In genomic region chr13:26050568-26051230, GRCh38 we compare ENCODE assay signal across 1 cellular context.
A peak's percentile ranks its signal among the peaks of the same experiment; 100 is the strongest.
TF ChIP-seq lines count a peak whose summit lies in the region.

No MANE protein-coding gene starts in this region.

TF ChIP-seq in WTC11, 78 proteins besides CTCF, POLR2A, EP300 and RAD21 (continued from another document):
- TF ChIP-seq MAX (CRISPR knock-in tag; IDR thresholded peaks at IDR 0.05) (peak; percentile 93), ZNF532 (CRISPR knock-in tag; IDR thresholded peaks at IDR 0.05; ENCODE audit: borderline replicate concordance) (no peak), ERG (CRISPR knock-in tag; IDR thresholded peaks at IDR 0.05) (no peak), ATF1 (CRISPR knock-in tag; IDR thresholded peaks at IDR 0.05) (peak; percentile 89), RORB (CRISPR knock-in tag; IDR thresholded peaks at IDR 0.05) (no peak), ZNF138 (CRISPR knock-in tag; conservative IDR thresholded peaks at IDR 0.05) (0 out of 2 replicates have a peak, but pooled peaks have one; percentile 52)
